In the genomic region with DNA sequence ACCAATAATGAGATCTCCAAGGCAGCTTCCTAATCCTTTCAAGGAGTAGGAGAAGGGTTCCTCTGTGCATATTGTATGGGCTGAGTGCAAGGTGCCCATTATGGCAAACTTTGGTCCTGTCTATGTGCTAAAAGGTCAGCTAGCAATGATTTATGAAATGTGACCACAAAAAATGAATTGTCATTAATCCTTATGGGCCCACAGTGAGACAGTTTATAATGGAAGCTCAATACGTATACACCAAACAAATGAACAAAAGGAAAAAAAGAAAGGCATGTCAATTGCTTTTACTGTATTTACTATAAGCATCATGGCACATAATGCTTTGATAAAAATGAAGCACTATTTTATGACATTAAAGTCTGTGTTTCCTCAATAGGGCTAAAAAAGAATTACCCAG, we compare ENCODE assay signal across 17 cellular contexts. TPM values are rescaled to one million over a fixed set of nuclear protein-coding genes. Genes with fewer than 3 reads are reported as not detected.
A peak's percentile ranks its signal among the peaks of the same experiment; 100 is the strongest.
DNase-seq lines count a peak whose midpoint lies in the region; ATAC-seq and TF ChIP-seq lines count a peak whose summit lies in the region.
"Had no signal": no experiment of that assay in that cellular context is flagged by ENCODE, and none has a peak within 500 bp of the region (broad histone marks: within the 10 kb centered on the region; RNA-seq: fewer than 3 reads in every experiment).

No MANE protein-coding gene starts in this region.

- intact Hi-C loops in left ventricle myocardium inferior (cut with micrococcal nuclease): no loop called here

- peaks cover 48% of the 10 kb centered on the region for H3K4me1 ChIP-seq in cardiac muscle cell (ENCODE audit: low read depth)
- H3K4me1 ChIP-seq in left ventricle myocardium inferior: peaks cover 36% of the 10 kb centered on the region
- peaks cover 41% of the 10 kb centered on the region for H3K4me1 ChIP-seq in neuron (ENCODE audit: insufficient read depth, low read length)
- H3K4me1 ChIP-seq: BLaER1 treated with 17β-estradiol and CSF1 and Interleukin-3, amounts not matched to agents 10 nM and 100 nM; SJCRH30 had no signal

- H2AFZ ChIP-seq in neuron (ENCODE audit: low read depth, low read length): no peak overlapping the region

- TF ChIP-seq CTCF in cardiac muscle cell (IDR thresholded peaks at IDR 0.05; ENCODE audit: low read depth, low read length) (no peak), left ventricle myocardium inferior (IDR thresholded peaks at IDR 0.05; ENCODE audit: borderline replicate concordance) (no peak)

- DNase-seq in cardiac muscle cell (ENCODE audit: low read depth in 1 of 2, low spot score in 1 of 2) (no peak), left ventricle myocardium inferior (no peak), AML-193 (lab: John Stamatoyannopoulos, UW) (no peak), NCI-H2196 (lab: John Stamatoyannopoulos, UW; ENCODE audit: unreplicated experiment) (no peak)
- DNase-seq: CD4-positive, alpha-beta T cell; GM23248; H7; IMR-90; NCI-H1048; NCI-H1694; NCI-H2029 treated with DMSO at 0.1 percent for 48 hours; NCI-H526 treated with DMSO at 0.1 percent for 48 hours; SJCRH30 had no signal

- peak overlapping the region; percentile 77 for H3K27ac ChIP-seq in cardiac muscle cell
- H3K27ac ChIP-seq in left ventricle myocardium inferior (replicated peaks): no peak overlapping the region
- peak overlapping the region; percentile 17 for H3K27ac ChIP-seq in layer of hippocampus (ENCODE audit: low read depth, low read length)
- H3K27ac ChIP-seq: BLaER1 treated with 17β-estradiol and CSF1 and Interleukin-3, amounts not matched to agents 10 nM and 100 nM; GM23248; SJCRH30 had no signal

- no peaks in the 10 kb centered on the region for H3K27me3 ChIP-seq in cardiac muscle cell
- H3K27me3 ChIP-seq in left ventricle myocardium inferior (ENCODE audit: low read depth): no peaks in the 10 kb centered on the region
- H3K27me3 ChIP-seq in layer of hippocampus (ENCODE audit: control insufficient read depth, insufficient read depth, low read length): no peaks in the 10 kb centered on the region
- no peaks in the 10 kb centered on the region for H3K27me3 ChIP-seq in neuron (ENCODE audit: insufficient read depth, low read length)
- H3K27me3 ChIP-seq: BLaER1 treated with 17β-estradiol and CSF1 and Interleukin-3, amounts not matched to agents 10 nM and 100 nM; SJCRH30 had no signal

- H3K4me3 ChIP-seq in cardiac muscle cell: no peak overlapping the region
- no peak overlapping the region for H3K4me3 ChIP-seq in left ventricle myocardium inferior
- peak overlapping the region; percentile 33 for H3K4me3 ChIP-seq in neuron (ENCODE audit: low read length)
- H3K4me3 ChIP-seq: BLaER1 treated with 17β-estradiol and CSF1 and Interleukin-3, amounts not matched to agents 10 nM and 100 nM; GM23248; SJCRH30 had no signal

- no peaks in the 10 kb centered on the region for H3K36me3 ChIP-seq in cardiac muscle cell
- H3K36me3 ChIP-seq in left ventricle myocardium inferior: no peaks in the 10 kb centered on the region
- H3K36me3 ChIP-seq in neuron (ENCODE audit: insufficient read depth, low read length): no peaks in the 10 kb centered on the region
- H3K36me3 ChIP-seq: BLaER1 treated with 17β-estradiol and CSF1 and Interleukin-3, amounts not matched to agents 10 nM and 100 nM; SJCRH30 had no signal

- no peak for ATAC-seq in GM18870 (IDR thresholded peaks at IDR 0.05; ENCODE audit: unreplicated experiment)

- no peaks in the 10 kb centered on the region for H3K9me3 ChIP-seq in cardiac muscle cell (ENCODE audit: low read depth)
- H3K9me3 ChIP-seq in left ventricle myocardium inferior (replicated peaks): no peaks in the 10 kb centered on the region
- H3K9me3 ChIP-seq in neuron (ENCODE audit: low read length): no peaks in the 10 kb centered on the region
- H3K9me3 ChIP-seq: SJCRH30 had no signal

RNA-seq across cellular contexts. Expression of a gene that starts 54.5 kb away (rescaled TPM):
- total RNA-seq in cardiac muscle cell: 35.8 and 39.1 TPM in 2 replicates
- 50.6 and 70.7 TPM in 2 replicates for polyA plus RNA-seq in cardiac muscle cell
- 3.9 TPM for total RNA-seq in left ventricle myocardium inferior
